ENCODE assay signal across 9 cellular contexts in genomic region chr6:133567656-133568055, GRCh38.
"Had no signal": no experiment of that assay in that cellular context is flagged by ENCODE, and none has a peak within 500 bp of the region (broad histone marks: within the 10 kb centered on the region; RNA-seq: fewer than 3 reads in every experiment).

No MANE protein-coding gene starts in this region.

- H3K36me3 ChIP-seq: breast epithelium, pancreas, tibial artery had no signal

- H3K27me3 ChIP-seq: breast epithelium, hepatocyte had no signal

- H3K9me3 ChIP-seq: breast epithelium, pancreas, tibial artery had no signal

- H3K4me3 ChIP-seq: breast epithelium, hepatocyte, pancreas, tibial artery had no signal

- DNase-seq: activated CD4-positive, alpha-beta T cell treated with anti-CD3 and anti-CD28 coated beads, Interleukin-2, amount 50 U/mL, for 4 hours; activated effector memory CD4-positive, alpha-beta T cell treated with Interleukin-2 at 50 U/mL for 16 hours; activated T-cell treated with anti-CD3 and anti-CD28 coated beads, Interleukin-2, amount 50 U/mL, for 24 hours; anterior cingulate cortex; pancreas; small intestine; tibial artery had no signal
